ENCODE assay signal across 9 cellular contexts in the genomic region with DNA sequence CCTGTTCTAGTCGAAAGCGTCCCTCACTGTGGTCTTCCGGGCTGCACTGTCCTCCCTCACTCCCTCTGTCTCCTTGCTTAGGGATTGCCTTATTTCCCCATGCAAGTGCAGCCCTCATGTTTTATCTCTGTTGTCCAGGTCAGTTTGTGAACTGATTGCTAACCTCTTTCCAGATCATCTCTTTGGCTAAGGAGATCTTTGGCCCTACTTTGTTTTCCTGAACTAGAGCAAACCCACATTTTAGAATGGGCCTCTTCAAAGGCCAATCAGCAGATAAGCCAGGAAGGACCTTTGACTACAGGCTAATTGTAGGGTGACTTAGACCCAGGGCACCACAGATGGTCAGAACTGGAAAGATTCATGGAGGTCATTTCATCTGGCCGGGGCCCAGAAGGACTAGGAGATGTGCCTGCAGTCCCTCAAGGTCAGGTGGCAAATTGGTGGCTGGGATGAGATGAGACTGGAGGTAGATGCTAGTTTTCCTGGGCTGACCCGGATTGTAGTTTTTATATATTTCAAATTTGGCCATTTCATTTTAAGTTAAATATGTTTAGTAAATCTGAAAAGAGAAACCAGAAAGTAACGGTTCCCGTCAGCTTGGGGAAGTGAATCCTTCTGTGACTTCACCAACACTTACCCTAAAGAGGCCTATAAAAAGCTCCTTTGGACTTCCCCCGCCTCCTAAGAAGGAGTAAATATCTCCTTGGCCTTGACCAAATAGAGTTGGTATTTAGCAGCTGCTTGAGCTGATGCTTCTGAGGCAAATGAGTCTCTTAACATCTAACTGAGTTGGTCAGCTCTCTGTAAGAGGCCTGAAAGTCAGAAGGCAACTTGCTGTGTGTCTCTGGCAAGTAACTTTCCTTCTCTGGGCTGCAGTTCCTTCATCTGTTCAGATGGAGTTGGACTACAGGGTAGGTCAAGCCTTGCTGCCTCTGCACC. TPM values are rescaled to one million over a fixed set of nuclear protein-coding genes. Genes with fewer than 3 reads are reported as not detected.
DNase-seq lines count a peak whose midpoint lies in the region; ATAC-seq, FAIRE-seq and TF ChIP-seq lines count a peak whose summit lies in the region.
"Had no signal": no experiment of that assay in that cellular context is flagged by ENCODE, and none has a peak within 500 bp of the region (broad histone marks: within the 10 kb centered on the region; RNA-seq: fewer than 3 reads in every experiment).

No MANE protein-coding gene starts in this region.

- H3K36me3 ChIP-seq in DOHH2 (ENCODE audit: control insufficient read depth, low read length) (peaks cover 5% of the 10 kb centered on the region), small intestine (ENCODE audit: control insufficient read depth in 2 of 2, insufficient read depth in 2 of 2, low read length in 2 of 2) (no peaks in the 10 kb centered on the region)

- no peak for FAIRE-seq in small intestine (lab: Jason Lieb, UNC)

- H3K4me1 ChIP-seq in DOHH2 (ENCODE audit: control insufficient read depth, low read length): peaks cover 47% of the 10 kb centered on the region
- H3K4me1 ChIP-seq in small intestine (ENCODE audit: control insufficient read depth in 2 of 2, insufficient read depth in 1 of 2, low read depth in 1 of 2, low read length in 1 of 2): no peaks in the 10 kb centered on the region
- H3K4me1 ChIP-seq: body of pancreas had no signal

- peaks cover 43% of the 10 kb centered on the region for H3F3A ChIP-seq in DOHH2 (ENCODE audit: control insufficient read depth, insufficient read depth)

- H3K4me1 Mint-ChIP-seq in stimulated activated naive CD8-positive, alpha-beta T cell treated with anti-CD3 and anti-CD28 coated beads, Interleukin-15, Interleukin-2, amounts not matched to agents 100 ng/mL and 50 ng/mL, for 24 hours (ENCODE audit: low read depth): peaks cover 64% of the 10 kb centered on the region

- peak overlapping the region; percentile 83 for H3K27ac Mint-ChIP-seq in stimulated activated naive CD8-positive, alpha-beta T cell treated with anti-CD3 and anti-CD28 coated beads, Interleukin-15, Interleukin-2, amounts not matched to agents 100 ng/mL and 50 ng/mL, for 24 hours

- H4K20me1 ChIP-seq in DOHH2 (ENCODE audit: control insufficient read depth, insufficient read depth, low read depth, low read length): no peaks in the 10 kb centered on the region

- no peaks in the 10 kb centered on the region for H3K79me2 ChIP-seq in DOHH2 (ENCODE audit: control insufficient read depth, low read length)

- H3K4me3 Mint-ChIP-seq in stimulated activated naive CD8-positive, alpha-beta T cell treated with anti-CD3 and anti-CD28 coated beads, Interleukin-15, Interleukin-2, amounts not matched to agents 100 ng/mL and 50 ng/mL, for 24 hours: peak overlapping the region; percentile 27

- H3K27ac ChIP-seq in DOHH2 (ENCODE audit: low read depth, low read length): peak overlapping the region; percentile 94
- peak overlapping the region; percentile 17 for H3K27ac ChIP-seq in angular gyrus (ENCODE audit: low read depth, low read length)
- H3K27ac ChIP-seq in small intestine (ENCODE audit: low read depth in 1 of 2, low read length in 1 of 2): peak overlapping the region in 1 of 2 donors; percentile 76

- H3K4me3 ChIP-seq in DOHH2 (ENCODE audit: low read length): peak overlapping the region; percentile 65
- H3K4me3 ChIP-seq in small intestine (ENCODE audit: low read depth in 1 of 2, low read length in 2 of 2): no peak overlapping the region
- H3K4me3 ChIP-seq: body of pancreas had no signal

- peak overlapping the region; percentile 75 for H3K4me2 ChIP-seq in DOHH2 (ENCODE audit: low read length)

- H3K9me3 Mint-ChIP-seq in stimulated activated naive CD8-positive, alpha-beta T cell treated with anti-CD3 and anti-CD28 coated beads, Interleukin-15, Interleukin-2, amounts not matched to agents 100 ng/mL and 50 ng/mL, for 24 hours: no peaks in the 10 kb centered on the region

- 61 to 72% (median 63%) methylated on average over 8 of the region's 8 CpGs for WGBS in small intestine, 3 donors

- no peaks in the 10 kb centered on the region for H3K9me2 ChIP-seq in DOHH2 (replicated peaks; ENCODE audit: control insufficient read depth, low read length)

- DNase-seq in mesenteric fat pad (ENCODE audit: low spot score): no peak
- no peak for DNase-seq in middle frontal gyrus (ENCODE audit: extremely low spot score, low spot score)
- no peak for DNase-seq in small intestine

- no peaks in the 10 kb centered on the region for H3K36me3 Mint-ChIP-seq in stimulated activated naive CD8-positive, alpha-beta T cell treated with anti-CD3 and anti-CD28 coated beads, Interleukin-15, Interleukin-2, amounts not matched to agents 100 ng/mL and 50 ng/mL, for 24 hours (ENCODE audit: low read depth)

- no peak for TF ChIP-seq CTCF in DOHH2 (IDR thresholded peaks at IDR 0.05; ENCODE audit: low read depth, low read length, poor library complexity, severe bottlenecking)

- ATAC-seq in GM19397 (IDR thresholded peaks at IDR 0.05; ENCODE audit: unreplicated experiment): peak; percentile 47
- ATAC-seq in HG03439 (IDR thresholded peaks at IDR 0.05; ENCODE audit: unreplicated experiment): peak; percentile 59
- ATAC-seq: body of pancreas had no signal

- H3K27me3 Mint-ChIP-seq in stimulated activated naive CD8-positive, alpha-beta T cell treated with anti-CD3 and anti-CD28 coated beads, Interleukin-15, Interleukin-2, amounts not matched to agents 100 ng/mL and 50 ng/mL, for 24 hours: no peaks in the 10 kb centered on the region

- H3K9me3 ChIP-seq in DOHH2 (ENCODE audit: control insufficient read depth, insufficient read depth, low read length) (no peaks in the 10 kb centered on the region), small intestine (ENCODE audit: control insufficient read depth, low read depth) (no peaks in the 10 kb centered on the region)
- H3K9me3 ChIP-seq: body of pancreas had no signal

- H3K27me3 ChIP-seq in DOHH2 (ENCODE audit: control insufficient read depth, low read length): no peaks in the 10 kb centered on the region; the same call in 1 of the 2 replicates
- no peaks in the 10 kb centered on the region for H3K27me3 ChIP-seq in small intestine (ENCODE audit: control insufficient read depth in 2 of 2, insufficient read depth in 2 of 2, low read length in 2 of 2)
- H3K27me3 ChIP-seq: body of pancreas had no signal

RNA-seq across cellular contexts. Expression of a gene that starts 6.3 kb away (rescaled TPM):
- total RNA-seq in mesenteric fat pad: 16.4 TPM
- 10 to 100 TPM; 12.7 to 15.6 (median 12.7) TPM for polyA plus RNA-seq in small intestine

RNA-seq across cellular contexts. Expression of a gene that starts 24.5 kb away (rescaled TPM):
- 15.5 TPM for total RNA-seq in mesenteric fat pad
- 10 to 100 TPM; 13.0 to 26.1 (median 19.7) TPM for polyA plus RNA-seq in small intestine

RNA-seq across cellular contexts. Expression of a gene that starts 33.8 kb away (rescaled TPM):
- total RNA-seq in mesenteric fat pad: 45.7 TPM
- 10 to 100 TPM; 67.0 to 88.6 (median 81.7) TPM for polyA plus RNA-seq in small intestine

RNA-seq across cellular contexts. Expression of a gene that starts 34.1 kb away (rescaled TPM):
- total RNA-seq in mesenteric fat pad: 42.8 TPM
- 10 to 100 TPM; 17.6 to 22.7 (median 22.1) TPM for polyA plus RNA-seq in small intestine
